Comparison of ENCODE assay signal across 8 cellular contexts in the genomic region with DNA sequence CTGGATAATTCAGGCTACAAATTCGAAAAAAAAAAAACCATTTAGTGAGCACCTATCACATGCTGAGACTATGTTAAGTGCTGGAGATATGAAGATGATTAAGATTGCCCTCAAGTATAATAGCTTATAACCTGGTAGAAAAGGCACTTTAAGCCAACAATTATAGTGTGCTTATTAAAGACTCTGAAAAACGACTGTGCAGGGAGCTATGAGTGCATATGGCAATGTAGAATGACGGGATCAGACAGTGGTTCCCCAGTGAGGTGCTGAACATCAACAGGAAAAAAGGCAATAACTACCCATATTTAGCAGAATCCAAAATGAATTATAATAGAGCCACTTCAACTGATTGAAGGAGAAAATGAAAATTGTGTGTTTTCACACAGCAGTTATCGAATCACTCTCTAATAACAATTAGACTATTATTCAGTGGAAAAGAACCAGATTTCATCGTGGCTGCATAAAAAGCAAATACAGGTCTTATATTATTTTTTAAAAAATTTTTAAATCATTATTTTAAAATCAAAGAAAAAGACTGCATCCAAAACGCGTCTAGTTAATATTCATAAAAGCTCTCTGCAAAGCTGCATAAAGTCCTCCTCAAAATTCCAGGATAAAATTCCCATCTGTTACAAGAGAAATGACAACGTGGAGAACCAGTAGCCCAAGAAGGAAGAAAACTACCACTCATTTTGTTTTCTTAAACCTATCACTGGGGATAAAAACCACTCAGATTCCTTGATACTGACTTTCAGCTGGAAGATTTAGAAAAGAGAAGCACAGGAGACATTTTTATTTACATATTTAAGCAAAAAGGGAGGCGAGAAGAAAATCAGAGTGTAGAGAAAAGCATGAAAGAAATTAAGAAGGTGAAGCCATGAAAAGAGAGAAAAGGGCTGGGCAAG. TPM values are rescaled to one million over a fixed set of nuclear protein-coding genes. Genes with fewer than 3 reads are reported as not detected.
A peak's percentile ranks its signal among the peaks of the same experiment; 100 is the strongest.
DNase-seq lines count a peak whose midpoint lies in the region; ATAC-seq, FAIRE-seq and TF ChIP-seq lines count a peak whose summit lies in the region.

No MANE protein-coding gene starts in this region.

- H3K4me3 ChIP-seq in A549 (peak overlapping the region; percentile 84), thyroid gland (replicated peaks in 1 of 3) (peak overlapping the region; percentile 81 to 90 (median 81))

- H3K27me3 ChIP-seq in thyroid gland, result no peaks in the 10 kb centered on the region

- TF ChIP-seq CTCF in A549 (IDR thresholded peaks at IDR 0.05) (no peak), HFFc6 (IDR thresholded peaks at IDR 0.05) (no peak), thyroid gland (IDR thresholded peaks at IDR 0.05) (no peak)

- TF ChIP-seq POLR2A in A549 (IDR thresholded peaks at IDR 0.05; ENCODE audit: low read length) (no peak), thyroid gland (IDR thresholded peaks at IDR 0.05) (no peak)

- peak overlapping the region; percentile 97 for H3K27ac Mint-ChIP-seq in HFFc6
- H3K27ac Mint-ChIP-seq in activated naive CD8-positive, alpha-beta T cell treated with anti-CD3 and anti-CD28 coated beads, Interleukin-2, amount 10 ng/mL, durations not matched to agents 7 days and 5 days, result peak overlapping the region; percentile 90

- H3K4me1 ChIP-seq in A549 (peaks cover 25% of the 10 kb centered on the region; the same call in 2 of the 3 replicates), thyroid gland (peaks cover 10 to 20% of the 10 kb centered on the region in 2 donors)

- TF ChIP-seq EP300 in A549 (IDR thresholded peaks at IDR 0.05), result no peak

- no peaks in the 10 kb centered on the region for H3K9me3 Mint-ChIP-seq in HFFc6
- H3K9me3 Mint-ChIP-seq in activated naive CD8-positive, alpha-beta T cell treated with anti-CD3 and anti-CD28 coated beads, Interleukin-2, amount 10 ng/mL, durations not matched to agents 7 days and 5 days, result no peaks in the 10 kb centered on the region

- WGBS in A549 (ENCODE audit: missing lambda C conversion rate), result 30% methylated on average over 9 of the region's 9 CpGs
- 39 to 44% methylated on average over 9 of the region's 9 CpGs for WGBS in thyroid gland, 2 donors

- CTCF ChIA-PET in A549 (lab: Yijun Ruan, JAX), result interaction anchor here (0.6 to 1.6 kb wide), 3 partner anchors 66 to 421 kb away, joined by 3 to 5 read pairs (median 4); a partner anchor contains a TSS

- no peak for TF ChIP-seq RAD21 in A549 (conservative IDR thresholded peaks at IDR 0.05 in 1 of 2, IDR thresholded peaks at IDR 0.05 in 1 of 2)

- peak overlapping the region; percentile 98 for H3K4me3 Mint-ChIP-seq in HFFc6
- peak overlapping the region; percentile 91 for H3K4me3 Mint-ChIP-seq in activated naive CD8-positive, alpha-beta T cell treated with anti-CD3 and anti-CD28 coated beads, Interleukin-2, amount 10 ng/mL, durations not matched to agents 7 days and 5 days

- peaks cover 5% of the 10 kb centered on the region for H3K36me3 Mint-ChIP-seq in HFFc6 (ENCODE audit: low read depth)
- peaks cover 5% of the 10 kb centered on the region for H3K36me3 Mint-ChIP-seq in activated naive CD8-positive, alpha-beta T cell treated with anti-CD3 and anti-CD28 coated beads, Interleukin-2, amount 10 ng/mL, durations not matched to agents 7 days and 5 days

- no peak for ATAC-seq in A549
- ATAC-seq in activated naive CD8-positive, alpha-beta T cell treated with anti-CD3 and anti-CD28 coated beads, Interleukin-2, amount 10 ng/mL, durations not matched to agents 7 days and 5 days (ENCODE audit: low read depth), result no peak
- ATAC-seq in GM21825 (IDR thresholded peaks at IDR 0.05; ENCODE audit: unreplicated experiment), result no peak

- H3K4me2 ChIP-seq in A549, result peak overlapping the region; percentile 88

- H3K36me3 ChIP-seq in thyroid gland, result no peaks in the 10 kb centered on the region

- H3K9me3 ChIP-seq in A549, result no peaks in the 10 kb centered on the region
- H3K9me3 ChIP-seq in thyroid gland, result no peaks in the 10 kb centered on the region

- FAIRE-seq in A549 (lab: Jason Lieb, UNC), result no peak

- H3K27me3 Mint-ChIP-seq in HFFc6 (ENCODE audit: insufficient read depth), result peaks cover 1% of the 10 kb centered on the region; the same call in 1 of the 2 replicates
- peaks cover 6% of the 10 kb centered on the region for H3K27me3 Mint-ChIP-seq in activated naive CD8-positive, alpha-beta T cell treated with anti-CD3 and anti-CD28 coated beads, Interleukin-2, amount 10 ng/mL, durations not matched to agents 7 days and 5 days

- POLR2A ChIA-PET in A549 (lab: Yijun Ruan, JAX), result no interaction called here
- POLR2A ChIA-PET in activated naive CD8-positive, alpha-beta T cell treated with anti-CD3 and anti-CD28 coated beads, Interleukin-2, amount 10 ng/mL, durations not matched to agents 7 days and 5 days (lab: Charles Lee), result no interaction called here

- H3K27ac ChIP-seq in A549, result peak overlapping the region; percentile 98 to 100
- H3K27ac ChIP-seq in thyroid gland, result peak overlapping the region; percentile 94 to 99 (median 97)

- DNase-seq in A549 (ENCODE audit: low read depth in 1 of 2, low spot score in 1 of 2) (no peak), HFFc6 (no peak), left kidney (ENCODE audit: low read depth, low spot score) (peak; percentile 11), thyroid gland (no peak), germinal center (ENCODE audit: low spot score) (no peak), NCI-H1092 (lab: John Stamatoyannopoulos, UW) (no peak)
- DNase-seq in activated naive CD8-positive, alpha-beta T cell treated with anti-CD3 and anti-CD28 coated beads, Interleukin-2, amount 10 ng/mL, durations not matched to agents 7 days and 5 days, result no peak

- peaks cover 39% of the 10 kb centered on the region for H3K4me1 Mint-ChIP-seq in HFFc6 (ENCODE audit: low read depth)
- H3K4me1 Mint-ChIP-seq in activated naive CD8-positive, alpha-beta T cell treated with anti-CD3 and anti-CD28 coated beads, Interleukin-2, amount 10 ng/mL, durations not matched to agents 7 days and 5 days, result peaks cover 23% of the 10 kb centered on the region

- intact Hi-C loops in thyroid gland (cut with DNase I), result no loop called here

TF ChIP-seq in A549, 52 proteins besides CTCF, POLR2A, EP300 and RAD21:
- TF ChIP-seq ZSCAN20 (CRISPR knock-in tag; IDR thresholded peaks at IDR 0.05) (no peak), SMC3 (IDR thresholded peaks at IDR 0.05) (no peak), KDM1A (IDR thresholded peaks at IDR 0.05; ENCODE audit: low read depth) (no peak), FOSB (CRISPR knock-in tag; IDR thresholded peaks at IDR 0.05) (no peak), PHF8 (IDR thresholded peaks at IDR 0.05; ENCODE audit: borderline replicate concordance, low read depth) (no peak), HOXB13 (CRISPR knock-in tag; IDR thresholded peaks at IDR 0.05; ENCODE audit: low read depth) (no peak), ZNF302 (CRISPR knock-in tag; IDR thresholded peaks at IDR 0.05) (no peak), CBX8 (IDR thresholded peaks at IDR 0.05) (no peak), TP53 (CRISPR knock-in tag; IDR thresholded peaks at IDR 0.05) (no peak), RNF2 (IDR thresholded peaks at IDR 0.05; ENCODE audit: borderline replicate concordance, low read depth) (no peak), HOXB5 (CRISPR knock-in tag; IDR thresholded peaks at IDR 0.05) (no peak), CHD2 (IDR thresholded peaks at IDR 0.05; ENCODE audit: low read length, partially characterized antibody) (no peak)
- TF ChIP-seq, protein P1, sequence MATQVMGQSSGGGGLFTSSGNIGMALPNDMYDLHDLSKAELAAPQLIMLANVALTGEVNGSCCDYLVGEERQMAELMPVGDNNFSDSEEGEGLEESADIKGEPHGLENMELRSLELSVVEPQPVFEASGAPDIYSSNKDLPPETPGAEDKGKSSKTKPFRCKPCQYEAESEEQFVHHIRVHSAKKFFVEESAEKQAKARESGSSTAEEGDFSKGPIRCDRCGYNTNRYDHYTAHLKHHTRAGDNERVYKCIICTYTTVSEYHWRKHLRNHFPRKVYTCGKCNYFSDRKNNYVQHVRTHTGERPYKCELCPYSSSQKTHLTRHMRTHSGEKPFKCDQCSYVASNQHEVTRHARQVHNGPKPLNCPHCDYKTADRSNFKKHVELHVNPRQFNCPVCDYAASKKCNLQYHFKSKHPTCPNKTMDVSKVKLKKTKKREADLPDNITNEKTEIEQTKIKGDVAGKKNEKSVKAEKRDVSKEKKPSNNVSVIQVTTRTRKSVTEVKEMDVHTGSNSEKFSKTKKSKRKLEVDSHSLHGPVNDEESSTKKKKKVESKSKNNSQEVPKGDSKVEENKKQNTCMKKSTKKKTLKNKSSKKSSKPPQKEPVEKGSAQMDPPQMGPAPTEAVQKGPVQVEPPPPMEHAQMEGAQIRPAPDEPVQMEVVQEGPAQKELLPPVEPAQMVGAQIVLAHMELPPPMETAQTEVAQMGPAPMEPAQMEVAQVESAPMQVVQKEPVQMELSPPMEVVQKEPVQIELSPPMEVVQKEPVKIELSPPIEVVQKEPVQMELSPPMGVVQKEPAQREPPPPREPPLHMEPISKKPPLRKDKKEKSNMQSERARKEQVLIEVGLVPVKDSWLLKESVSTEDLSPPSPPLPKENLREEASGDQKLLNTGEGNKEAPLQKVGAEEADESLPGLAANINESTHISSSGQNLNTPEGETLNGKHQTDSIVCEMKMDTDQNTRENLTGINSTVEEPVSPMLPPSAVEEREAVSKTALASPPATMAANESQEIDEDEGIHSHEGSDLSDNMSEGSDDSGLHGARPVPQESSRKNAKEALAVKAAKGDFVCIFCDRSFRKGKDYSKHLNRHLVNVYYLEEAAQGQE (IDR thresholded peaks at IDR 0.05), result no peak
TF ChIP-seq in A549: peak in this region for 0.

RNA-seq across cellular contexts. Expression of a gene that starts 1.1 kb away (rescaled TPM):
- 25.4 and 28.7 TPM in 2 replicates for polyA plus RNA-seq in A549 (2011; rRNA removed)
- polyA plus RNA-seq in A549 (2012; cell fraction: cytosol; rRNA removed), result 5.6 and 7.3 TPM in 2 replicates
- 4.2 and 4.3 TPM in 2 replicates for polyA plus RNA-seq in A549 (2012; cell fraction: nucleus; rRNA removed)
- 20.0 to 22.2 TPM (median 20.2 TPM) in 3 replicates for polyA plus RNA-seq in A549 (2017; fragmentation: RNase III; extraction: RNeasy Plus Mini Kit Qiagen cat#74134 plus additional on column Dnase treatment)
- polyA minus RNA-seq in A549 (2011; rRNA and poly(A)+ RNA removed), result 18.0 and 18.5 TPM in 2 replicates
- 10 to 100 TPM; 40.0 to 52.1 (median 48.4) TPM for total RNA-seq in HFFc6 (2021; fragmentation: NEBNext Ultra II Directional; extraction: Animal tissue kit (Norgen Biotek cat#: 25700))
- total RNA-seq in activated naive CD8-positive, alpha-beta T cell treated with anti-CD3 and anti-CD28 coated beads, Interleukin-2, amount 10 ng/mL, durations not matched to agents 7 days and 5 days, result 10 to 100 TPM; 21.3 to 24.1 TPM
- total RNA-seq in thyroid gland, result 10 to 100 TPM; 24.1 to 27.5 (median 27.0) TPM
